ENCODE assay signal across 2 cellular contexts in the genomic region with DNA sequence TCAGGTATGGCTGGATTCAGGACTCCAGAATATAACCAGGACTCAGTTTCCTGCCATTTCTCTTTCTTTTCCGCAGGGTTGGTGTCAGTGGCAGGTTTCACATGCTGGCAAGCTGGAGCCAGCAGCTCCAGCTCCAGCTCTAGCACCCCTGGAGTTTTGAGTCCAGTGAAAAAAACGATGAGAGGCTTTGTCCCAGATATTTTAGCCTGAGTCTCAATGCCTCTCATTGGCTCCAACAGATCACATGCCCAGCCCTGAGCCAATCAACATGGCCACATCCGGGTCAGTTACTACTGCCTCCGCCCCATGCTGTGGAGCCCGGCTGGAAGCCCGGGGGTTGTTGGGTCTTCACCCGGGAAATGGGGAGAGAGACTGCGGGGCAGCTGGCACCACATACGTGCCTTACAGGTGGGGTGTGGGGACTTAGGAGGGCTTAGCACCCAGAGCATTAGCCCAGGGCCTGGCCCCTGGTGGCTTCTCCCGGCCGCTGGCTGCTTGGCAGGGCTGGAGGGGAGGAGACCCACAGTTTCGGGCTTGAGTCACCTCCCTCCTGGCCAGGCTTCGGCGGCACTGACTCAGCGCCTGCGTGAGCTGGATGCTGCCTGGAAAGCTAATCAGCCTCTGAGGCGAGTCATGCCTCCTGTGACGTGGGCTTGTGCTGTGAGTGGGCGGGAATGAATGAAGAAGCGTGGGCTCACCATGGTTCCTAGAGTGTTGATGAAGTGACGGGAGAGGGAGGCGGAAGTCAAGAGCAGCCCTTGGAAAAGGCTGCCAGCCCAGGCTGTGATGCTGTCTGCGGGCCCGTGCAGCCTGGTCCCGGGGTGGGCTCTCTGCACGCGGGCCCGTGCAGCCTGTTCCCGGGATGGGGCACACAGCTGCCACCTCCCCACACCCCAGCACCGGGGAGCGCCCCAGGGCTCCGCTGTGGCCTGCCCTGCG.
TF ChIP-seq lines count a peak whose summit lies in the region.

No MANE protein-coding gene starts in this region.

TF ChIP-seq in HEK293, 187 proteins besides CTCF, POLR2A, EP300 and RAD21 (continued from another document and continues in another):
- TF ChIP-seq, protein P1, sequence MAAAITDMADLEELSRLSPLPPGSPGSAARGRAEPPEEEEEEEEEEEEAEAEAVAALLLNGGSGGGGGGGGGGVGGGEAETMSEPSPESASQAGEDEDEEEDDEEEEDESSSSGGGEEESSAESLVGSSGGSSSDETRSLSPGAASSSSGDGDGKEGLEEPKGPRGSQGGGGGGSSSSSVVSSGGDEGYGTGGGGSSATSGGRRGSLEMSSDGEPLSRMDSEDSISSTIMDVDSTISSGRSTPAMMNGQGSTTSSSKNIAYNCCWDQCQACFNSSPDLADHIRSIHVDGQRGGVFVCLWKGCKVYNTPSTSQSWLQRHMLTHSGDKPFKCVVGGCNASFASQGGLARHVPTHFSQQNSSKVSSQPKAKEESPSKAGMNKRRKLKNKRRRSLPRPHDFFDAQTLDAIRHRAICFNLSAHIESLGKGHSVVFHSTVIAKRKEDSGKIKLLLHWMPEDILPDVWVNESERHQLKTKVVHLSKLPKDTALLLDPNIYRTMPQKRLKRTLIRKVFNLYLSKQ (tag by site-specific recombination; IDR thresholded peaks at IDR 0.05; ENCODE audit: borderline replicate concordance): no peak
- TF ChIP-seq, protein P2, sequence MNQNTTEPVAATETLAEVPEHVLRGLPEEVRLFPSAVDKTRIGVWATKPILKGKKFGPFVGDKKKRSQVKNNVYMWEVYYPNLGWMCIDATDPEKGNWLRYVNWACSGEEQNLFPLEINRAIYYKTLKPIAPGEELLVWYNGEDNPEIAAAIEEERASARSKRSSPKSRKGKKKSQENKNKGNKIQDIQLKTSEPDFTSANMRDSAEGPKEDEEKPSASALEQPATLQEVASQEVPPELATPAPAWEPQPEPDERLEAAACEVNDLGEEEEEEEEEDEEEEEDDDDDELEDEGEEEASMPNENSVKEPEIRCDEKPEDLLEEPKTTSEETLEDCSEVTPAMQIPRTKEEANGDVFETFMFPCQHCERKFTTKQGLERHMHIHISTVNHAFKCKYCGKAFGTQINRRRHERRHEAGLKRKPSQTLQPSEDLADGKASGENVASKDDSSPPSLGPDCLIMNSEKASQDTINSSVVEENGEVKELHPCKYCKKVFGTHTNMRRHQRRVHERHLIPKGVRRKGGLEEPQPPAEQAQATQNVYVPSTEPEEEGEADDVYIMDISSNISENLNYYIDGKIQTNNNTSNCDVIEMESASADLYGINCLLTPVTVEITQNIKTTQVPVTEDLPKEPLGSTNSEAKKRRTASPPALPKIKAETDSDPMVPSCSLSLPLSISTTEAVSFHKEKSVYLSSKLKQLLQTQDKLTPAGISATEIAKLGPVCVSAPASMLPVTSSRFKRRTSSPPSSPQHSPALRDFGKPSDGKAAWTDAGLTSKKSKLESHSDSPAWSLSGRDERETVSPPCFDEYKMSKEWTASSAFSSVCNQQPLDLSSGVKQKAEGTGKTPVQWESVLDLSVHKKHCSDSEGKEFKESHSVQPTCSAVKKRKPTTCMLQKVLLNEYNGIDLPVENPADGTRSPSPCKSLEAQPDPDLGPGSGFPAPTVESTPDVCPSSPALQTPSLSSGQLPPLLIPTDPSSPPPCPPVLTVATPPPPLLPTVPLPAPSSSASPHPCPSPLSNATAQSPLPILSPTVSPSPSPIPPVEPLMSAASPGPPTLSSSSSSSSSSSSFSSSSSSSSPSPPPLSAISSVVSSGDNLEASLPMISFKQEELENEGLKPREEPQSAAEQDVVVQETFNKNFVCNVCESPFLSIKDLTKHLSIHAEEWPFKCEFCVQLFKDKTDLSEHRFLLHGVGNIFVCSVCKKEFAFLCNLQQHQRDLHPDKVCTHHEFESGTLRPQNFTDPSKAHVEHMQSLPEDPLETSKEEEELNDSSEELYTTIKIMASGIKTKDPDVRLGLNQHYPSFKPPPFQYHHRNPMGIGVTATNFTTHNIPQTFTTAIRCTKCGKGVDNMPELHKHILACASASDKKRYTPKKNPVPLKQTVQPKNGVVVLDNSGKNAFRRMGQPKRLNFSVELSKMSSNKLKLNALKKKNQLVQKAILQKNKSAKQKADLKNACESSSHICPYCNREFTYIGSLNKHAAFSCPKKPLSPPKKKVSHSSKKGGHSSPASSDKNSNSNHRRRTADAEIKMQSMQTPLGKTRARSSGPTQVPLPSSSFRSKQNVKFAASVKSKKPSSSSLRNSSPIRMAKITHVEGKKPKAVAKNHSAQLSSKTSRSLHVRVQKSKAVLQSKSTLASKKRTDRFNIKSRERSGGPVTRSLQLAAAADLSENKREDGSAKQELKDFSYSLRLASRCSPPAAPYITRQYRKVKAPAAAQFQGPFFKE (tag by site-specific recombination; IDR thresholded peaks at IDR 0.05; ENCODE audit: borderline replicate concordance): no peak
- TF ChIP-seq ZNF394 (tag by site-specific recombination; IDR thresholded peaks at IDR 0.05; ENCODE audit: borderline replicate concordance) (peak; percentile 82; the same call in 1 of the 2 replicates), ZBTB20 (tag by site-specific recombination; IDR thresholded peaks at IDR 0.05) (peak; percentile 79), KLF9 (tag by site-specific recombination; IDR thresholded peaks at IDR 0.05; ENCODE audit: low read depth) (peak; percentile 71; the same call in 1 of the 2 replicates)
- TF ChIP-seq, protein P3, sequence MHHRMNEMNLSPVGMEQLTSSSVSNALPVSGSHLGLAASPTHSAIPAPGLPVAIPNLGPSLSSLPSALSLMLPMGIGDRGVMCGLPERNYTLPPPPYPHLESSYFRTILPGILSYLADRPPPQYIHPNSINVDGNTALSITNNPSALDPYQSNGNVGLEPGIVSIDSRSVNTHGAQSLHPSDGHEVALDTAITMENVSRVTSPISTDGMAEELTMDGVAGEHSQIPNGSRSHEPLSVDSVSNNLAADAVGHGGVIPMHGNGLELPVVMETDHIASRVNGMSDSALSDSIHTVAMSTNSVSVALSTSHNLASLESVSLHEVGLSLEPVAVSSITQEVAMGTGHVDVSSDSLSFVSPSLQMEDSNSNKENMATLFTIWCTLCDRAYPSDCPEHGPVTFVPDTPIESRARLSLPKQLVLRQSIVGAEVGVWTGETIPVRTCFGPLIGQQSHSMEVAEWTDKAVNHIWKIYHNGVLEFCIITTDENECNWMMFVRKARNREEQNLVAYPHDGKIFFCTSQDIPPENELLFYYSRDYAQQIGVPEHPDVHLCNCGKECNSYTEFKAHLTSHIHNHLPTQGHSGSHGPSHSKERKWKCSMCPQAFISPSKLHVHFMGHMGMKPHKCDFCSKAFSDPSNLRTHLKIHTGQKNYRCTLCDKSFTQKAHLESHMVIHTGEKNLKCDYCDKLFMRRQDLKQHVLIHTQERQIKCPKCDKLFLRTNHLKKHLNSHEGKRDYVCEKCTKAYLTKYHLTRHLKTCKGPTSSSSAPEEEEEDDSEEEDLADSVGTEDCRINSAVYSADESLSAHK (tag by site-specific recombination; IDR thresholded peaks at IDR 0.05): no peak

TF ChIP-seq in GM12878, 131 proteins besides CTCF, POLR2A, EP300 and RAD21 (continued from another document and continues in another):
- TF ChIP-seq, protein P4, sequence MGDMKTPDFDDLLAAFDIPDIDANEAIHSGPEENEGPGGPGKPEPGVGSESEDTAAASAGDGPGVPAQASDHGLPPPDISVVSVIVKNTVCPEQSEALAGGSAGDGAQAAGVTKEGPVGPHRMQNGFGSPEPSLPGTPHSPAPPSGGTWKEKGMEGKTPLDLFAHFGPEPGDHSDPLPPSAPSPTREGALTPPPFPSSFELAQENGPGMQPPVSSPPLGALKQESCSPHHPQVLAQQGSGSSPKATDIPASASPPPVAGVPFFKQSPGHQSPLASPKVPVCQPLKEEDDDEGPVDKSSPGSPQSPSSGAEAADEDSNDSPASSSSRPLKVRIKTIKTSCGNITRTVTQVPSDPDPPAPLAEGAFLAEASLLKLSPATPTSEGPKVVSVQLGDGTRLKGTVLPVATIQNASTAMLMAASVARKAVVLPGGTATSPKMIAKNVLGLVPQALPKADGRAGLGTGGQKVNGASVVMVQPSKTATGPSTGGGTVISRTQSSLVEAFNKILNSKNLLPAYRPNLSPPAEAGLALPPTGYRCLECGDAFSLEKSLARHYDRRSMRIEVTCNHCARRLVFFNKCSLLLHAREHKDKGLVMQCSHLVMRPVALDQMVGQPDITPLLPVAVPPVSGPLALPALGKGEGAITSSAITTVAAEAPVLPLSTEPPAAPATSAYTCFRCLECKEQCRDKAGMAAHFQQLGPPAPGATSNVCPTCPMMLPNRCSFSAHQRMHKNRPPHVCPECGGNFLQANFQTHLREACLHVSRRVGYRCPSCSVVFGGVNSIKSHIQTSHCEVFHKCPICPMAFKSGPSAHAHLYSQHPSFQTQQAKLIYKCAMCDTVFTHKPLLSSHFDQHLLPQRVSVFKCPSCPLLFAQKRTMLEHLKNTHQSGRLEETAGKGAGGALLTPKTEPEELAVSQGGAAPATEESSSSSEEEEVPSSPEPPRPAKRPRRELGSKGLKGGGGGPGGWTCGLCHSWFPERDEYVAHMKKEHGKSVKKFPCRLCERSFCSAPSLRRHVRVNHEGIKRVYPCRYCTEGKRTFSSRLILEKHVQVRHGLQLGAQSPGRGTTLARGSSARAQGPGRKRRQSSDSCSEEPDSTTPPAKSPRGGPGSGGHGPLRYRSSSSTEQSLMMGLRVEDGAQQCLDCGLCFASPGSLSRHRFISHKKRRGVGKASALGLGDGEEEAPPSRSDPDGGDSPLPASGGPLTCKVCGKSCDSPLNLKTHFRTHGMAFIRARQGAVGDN (IDR thresholded peaks at IDR 0.05): no peak
- TF ChIP-seq, protein P5, sequence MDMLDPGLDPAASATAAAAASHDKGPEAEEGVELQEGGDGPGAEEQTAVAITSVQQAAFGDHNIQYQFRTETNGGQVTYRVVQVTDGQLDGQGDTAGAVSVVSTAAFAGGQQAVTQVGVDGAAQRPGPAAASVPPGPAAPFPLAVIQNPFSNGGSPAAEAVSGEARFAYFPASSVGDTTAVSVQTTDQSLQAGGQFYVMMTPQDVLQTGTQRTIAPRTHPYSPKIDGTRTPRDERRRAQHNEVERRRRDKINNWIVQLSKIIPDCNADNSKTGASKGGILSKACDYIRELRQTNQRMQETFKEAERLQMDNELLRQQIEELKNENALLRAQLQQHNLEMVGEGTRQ (IDR thresholded peaks at IDR 0.05; ENCODE audit: borderline replicate concordance, low read depth, low read length): peak; percentile 20
- 0 out of 2 replicates have a peak, but pooled peaks have one; percentile 25 for TF ChIP-seq TAF1 (IDR thresholded peaks at IDR 0.05; ENCODE audit: borderline replicate concordance, low read depth, low read length)
- TF ChIP-seq, protein P6, sequence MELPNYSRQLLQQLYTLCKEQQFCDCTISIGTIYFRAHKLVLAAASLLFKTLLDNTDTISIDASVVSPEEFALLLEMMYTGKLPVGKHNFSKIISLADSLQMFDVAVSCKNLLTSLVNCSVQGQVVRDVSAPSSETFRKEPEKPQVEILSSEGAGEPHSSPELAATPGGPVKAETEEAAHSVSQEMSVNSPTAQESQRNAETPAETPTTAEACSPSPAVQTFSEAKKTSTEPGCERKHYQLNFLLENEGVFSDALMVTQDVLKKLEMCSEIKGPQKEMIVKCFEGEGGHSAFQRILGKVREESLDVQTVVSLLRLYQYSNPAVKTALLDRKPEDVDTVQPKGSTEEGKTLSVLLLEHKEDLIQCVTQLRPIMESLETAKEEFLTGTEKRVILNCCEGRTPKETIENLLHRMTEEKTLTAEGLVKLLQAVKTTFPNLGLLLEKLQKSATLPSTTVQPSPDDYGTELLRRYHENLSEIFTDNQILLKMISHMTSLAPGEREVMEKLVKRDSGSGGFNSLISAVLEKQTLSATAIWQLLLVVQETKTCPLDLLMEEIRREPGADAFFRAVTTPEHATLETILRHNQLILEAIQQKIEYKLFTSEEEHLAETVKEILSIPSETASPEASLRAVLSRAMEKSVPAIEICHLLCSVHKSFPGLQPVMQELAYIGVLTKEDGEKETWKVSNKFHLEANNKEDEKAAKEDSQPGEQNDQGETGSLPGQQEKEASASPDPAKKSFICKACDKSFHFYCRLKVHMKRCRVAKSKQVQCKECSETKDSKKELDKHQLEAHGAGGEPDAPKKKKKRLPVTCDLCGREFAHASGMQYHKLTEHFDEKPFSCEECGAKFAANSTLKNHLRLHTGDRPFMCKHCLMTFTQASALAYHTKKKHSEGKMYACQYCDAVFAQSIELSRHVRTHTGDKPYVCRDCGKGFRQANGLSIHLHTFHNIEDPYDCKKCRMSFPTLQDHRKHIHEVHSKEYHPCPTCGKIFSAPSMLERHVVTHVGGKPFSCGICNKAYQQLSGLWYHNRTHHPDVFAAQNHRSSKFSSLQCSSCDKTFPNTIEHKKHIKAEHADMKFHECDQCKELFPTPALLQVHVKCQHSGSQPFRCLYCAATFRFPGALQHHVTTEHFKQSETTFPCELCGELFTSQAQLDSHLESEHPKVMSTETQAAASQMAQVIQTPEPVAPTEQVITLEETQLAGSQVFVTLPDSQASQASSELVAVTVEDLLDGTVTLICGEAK (IDR thresholded peaks at IDR 0.05; ENCODE audit: borderline replicate concordance): no peak
- no peak for TF ChIP-seq HCFC1 (IDR thresholded peaks at IDR 0.05; ENCODE audit: low read length)
- TF ChIP-seq NFIC (IDR thresholded peaks at IDR 0.05; ENCODE audit: low read depth, low read length): no peak
- peak; percentile 82 for TF ChIP-seq SMAD5 (IDR thresholded peaks at IDR 0.05; ENCODE audit: low read depth)
- no peak for TF ChIP-seq SUPT20H (IDR thresholded peaks at IDR 0.05; ENCODE audit: borderline replicate concordance, control insufficient read depth, low read depth, low read length)
- no peak for TF ChIP-seq GATAD2B (conservative IDR thresholded peaks at IDR 0.05; ENCODE audit: low read depth)
- TF ChIP-seq, protein P7, sequence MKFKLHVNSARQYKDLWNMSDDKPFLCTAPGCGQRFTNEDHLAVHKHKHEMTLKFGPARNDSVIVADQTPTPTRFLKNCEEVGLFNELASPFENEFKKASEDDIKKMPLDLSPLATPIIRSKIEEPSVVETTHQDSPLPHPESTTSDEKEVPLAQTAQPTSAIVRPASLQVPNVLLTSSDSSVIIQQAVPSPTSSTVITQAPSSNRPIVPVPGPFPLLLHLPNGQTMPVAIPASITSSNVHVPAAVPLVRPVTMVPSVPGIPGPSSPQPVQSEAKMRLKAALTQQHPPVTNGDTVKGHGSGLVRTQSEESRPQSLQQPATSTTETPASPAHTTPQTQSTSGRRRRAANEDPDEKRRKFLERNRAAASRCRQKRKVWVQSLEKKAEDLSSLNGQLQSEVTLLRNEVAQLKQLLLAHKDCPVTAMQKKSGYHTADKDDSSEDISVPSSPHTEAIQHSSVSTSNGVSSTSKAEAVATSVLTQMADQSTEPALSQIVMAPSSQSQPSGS (IDR thresholded peaks at IDR 0.05; ENCODE audit: low read length): no peak
- TF ChIP-seq MYC (IDR thresholded peaks at IDR 0.05; ENCODE audit: insufficient read depth, insufficient read length, insufficient replicate concordance, low read length, severe bottlenecking): no peak
- TF ChIP-seq NBN (IDR thresholded peaks at IDR 0.05): no peak
- no peak for TF ChIP-seq JUND (IDR thresholded peaks at IDR 0.05; ENCODE audit: low read depth, low read length)
- TF ChIP-seq, protein P8, sequence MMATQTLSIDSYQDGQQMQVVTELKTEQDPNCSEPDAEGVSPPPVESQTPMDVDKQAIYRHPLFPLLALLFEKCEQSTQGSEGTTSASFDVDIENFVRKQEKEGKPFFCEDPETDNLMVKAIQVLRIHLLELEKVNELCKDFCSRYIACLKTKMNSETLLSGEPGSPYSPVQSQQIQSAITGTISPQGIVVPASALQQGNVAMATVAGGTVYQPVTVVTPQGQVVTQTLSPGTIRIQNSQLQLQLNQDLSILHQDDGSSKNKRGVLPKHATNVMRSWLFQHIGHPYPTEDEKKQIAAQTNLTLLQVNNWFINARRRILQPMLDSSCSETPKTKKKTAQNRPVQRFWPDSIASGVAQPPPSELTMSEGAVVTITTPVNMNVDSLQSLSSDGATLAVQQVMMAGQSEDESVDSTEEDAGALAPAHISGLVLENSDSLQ (IDR thresholded peaks at IDR 0.05): no peak
- TF ChIP-seq, protein P9, sequence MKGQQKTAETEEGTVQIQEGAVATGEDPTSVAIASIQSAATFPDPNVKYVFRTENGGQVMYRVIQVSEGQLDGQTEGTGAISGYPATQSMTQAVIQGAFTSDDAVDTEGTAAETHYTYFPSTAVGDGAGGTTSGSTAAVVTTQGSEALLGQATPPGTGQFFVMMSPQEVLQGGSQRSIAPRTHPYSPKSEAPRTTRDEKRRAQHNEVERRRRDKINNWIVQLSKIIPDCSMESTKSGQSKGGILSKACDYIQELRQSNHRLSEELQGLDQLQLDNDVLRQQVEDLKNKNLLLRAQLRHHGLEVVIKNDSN (IDR thresholded peaks at IDR 0.05; ENCODE audit: borderline replicate concordance, extremely low read length, insufficient read depth, low read depth, low read length): peak; percentile 90
- TF ChIP-seq CREB1 (IDR thresholded peaks at IDR 0.05; ENCODE audit: low read depth): peak; percentile 69; the same call in 1 of the 2 replicates
